1 cellular context compared by ENCODE assay signal in the genomic region with DNA sequence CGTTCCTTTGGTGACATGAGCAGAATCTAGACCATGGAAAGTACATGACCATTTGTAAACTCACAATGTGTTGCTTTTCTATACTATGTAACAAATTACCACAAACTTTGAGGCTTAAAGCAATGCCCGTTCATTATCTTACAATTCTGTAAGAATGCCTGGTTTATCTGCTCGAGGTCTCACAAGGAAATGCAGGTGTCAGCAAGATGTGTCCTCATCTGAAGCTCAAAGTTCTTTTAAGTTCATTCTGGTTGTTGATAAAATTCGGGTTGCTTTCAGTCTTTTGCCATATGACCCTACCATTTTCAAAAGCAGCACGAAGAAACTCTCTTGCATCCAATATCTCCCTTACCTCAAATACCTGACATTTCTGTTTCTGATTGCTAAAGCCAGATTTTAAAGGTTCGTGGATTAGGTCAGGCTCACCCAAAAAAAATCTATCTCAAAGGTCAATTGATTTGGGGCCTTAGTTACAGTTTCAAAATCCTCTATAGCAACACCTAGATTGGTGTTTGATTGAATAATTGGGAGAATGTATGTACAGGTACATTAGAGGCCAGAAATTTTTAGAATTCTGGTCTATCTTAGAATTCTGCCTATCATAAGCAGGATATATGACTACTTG.
TF ChIP-seq lines count a peak whose summit lies in the region.

No MANE protein-coding gene starts in this region.

TF ChIP-seq in SK-N-SH, 30 proteins besides CTCF, POLR2A, EP300 and RAD21 (continued from another document):
- no peak for TF ChIP-seq EZH2phosphoT487 (IDR thresholded peaks at IDR 0.05; ENCODE audit: borderline replicate concordance, low read depth)
- no peak for TF ChIP-seq TCF12 (IDR thresholded peaks at IDR 0.05)
- TF ChIP-seq, protein P1, sequence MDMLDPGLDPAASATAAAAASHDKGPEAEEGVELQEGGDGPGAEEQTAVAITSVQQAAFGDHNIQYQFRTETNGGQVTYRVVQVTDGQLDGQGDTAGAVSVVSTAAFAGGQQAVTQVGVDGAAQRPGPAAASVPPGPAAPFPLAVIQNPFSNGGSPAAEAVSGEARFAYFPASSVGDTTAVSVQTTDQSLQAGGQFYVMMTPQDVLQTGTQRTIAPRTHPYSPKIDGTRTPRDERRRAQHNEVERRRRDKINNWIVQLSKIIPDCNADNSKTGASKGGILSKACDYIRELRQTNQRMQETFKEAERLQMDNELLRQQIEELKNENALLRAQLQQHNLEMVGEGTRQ (IDR thresholded peaks at IDR 0.05; ENCODE audit: borderline replicate concordance, low read depth, low read length): no peak
- TF ChIP-seq, protein P2, sequence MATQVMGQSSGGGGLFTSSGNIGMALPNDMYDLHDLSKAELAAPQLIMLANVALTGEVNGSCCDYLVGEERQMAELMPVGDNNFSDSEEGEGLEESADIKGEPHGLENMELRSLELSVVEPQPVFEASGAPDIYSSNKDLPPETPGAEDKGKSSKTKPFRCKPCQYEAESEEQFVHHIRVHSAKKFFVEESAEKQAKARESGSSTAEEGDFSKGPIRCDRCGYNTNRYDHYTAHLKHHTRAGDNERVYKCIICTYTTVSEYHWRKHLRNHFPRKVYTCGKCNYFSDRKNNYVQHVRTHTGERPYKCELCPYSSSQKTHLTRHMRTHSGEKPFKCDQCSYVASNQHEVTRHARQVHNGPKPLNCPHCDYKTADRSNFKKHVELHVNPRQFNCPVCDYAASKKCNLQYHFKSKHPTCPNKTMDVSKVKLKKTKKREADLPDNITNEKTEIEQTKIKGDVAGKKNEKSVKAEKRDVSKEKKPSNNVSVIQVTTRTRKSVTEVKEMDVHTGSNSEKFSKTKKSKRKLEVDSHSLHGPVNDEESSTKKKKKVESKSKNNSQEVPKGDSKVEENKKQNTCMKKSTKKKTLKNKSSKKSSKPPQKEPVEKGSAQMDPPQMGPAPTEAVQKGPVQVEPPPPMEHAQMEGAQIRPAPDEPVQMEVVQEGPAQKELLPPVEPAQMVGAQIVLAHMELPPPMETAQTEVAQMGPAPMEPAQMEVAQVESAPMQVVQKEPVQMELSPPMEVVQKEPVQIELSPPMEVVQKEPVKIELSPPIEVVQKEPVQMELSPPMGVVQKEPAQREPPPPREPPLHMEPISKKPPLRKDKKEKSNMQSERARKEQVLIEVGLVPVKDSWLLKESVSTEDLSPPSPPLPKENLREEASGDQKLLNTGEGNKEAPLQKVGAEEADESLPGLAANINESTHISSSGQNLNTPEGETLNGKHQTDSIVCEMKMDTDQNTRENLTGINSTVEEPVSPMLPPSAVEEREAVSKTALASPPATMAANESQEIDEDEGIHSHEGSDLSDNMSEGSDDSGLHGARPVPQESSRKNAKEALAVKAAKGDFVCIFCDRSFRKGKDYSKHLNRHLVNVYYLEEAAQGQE (IDR thresholded peaks at IDR 0.05; ENCODE audit: low read depth, low read length): no peak
- TF ChIP-seq FOXJ3 (CRISPR knock-in tag; IDR thresholded peaks at IDR 0.05): no peak
- TF ChIP-seq SIN3A (IDR thresholded peaks at IDR 0.05; ENCODE audit: borderline replicate concordance, low read depth, low read length): no peak
- TF ChIP-seq CHD2 (IDR thresholded peaks at IDR 0.05; ENCODE audit: low read length, partially characterized antibody): no peak
- no peak for TF ChIP-seq NRF1 (IDR thresholded peaks at IDR 0.05; ENCODE audit: low read depth, low read length)
- no peak for TF ChIP-seq TEAD4 (IDR thresholded peaks at IDR 0.05; ENCODE audit: borderline replicate concordance, insufficient read depth)
- TF ChIP-seq RFX5 (IDR thresholded peaks at IDR 0.05; ENCODE audit: low read length): no peak
- TF ChIP-seq, protein P3, sequence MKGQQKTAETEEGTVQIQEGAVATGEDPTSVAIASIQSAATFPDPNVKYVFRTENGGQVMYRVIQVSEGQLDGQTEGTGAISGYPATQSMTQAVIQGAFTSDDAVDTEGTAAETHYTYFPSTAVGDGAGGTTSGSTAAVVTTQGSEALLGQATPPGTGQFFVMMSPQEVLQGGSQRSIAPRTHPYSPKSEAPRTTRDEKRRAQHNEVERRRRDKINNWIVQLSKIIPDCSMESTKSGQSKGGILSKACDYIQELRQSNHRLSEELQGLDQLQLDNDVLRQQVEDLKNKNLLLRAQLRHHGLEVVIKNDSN (IDR thresholded peaks at IDR 0.05; ENCODE audit: borderline replicate concordance, low read depth): no peak
